In genomic region chr11:118180300-118180703, GRCh38 we compare ENCODE assay signal across 10 cellular contexts. TPM values are rescaled to one million over a fixed set of nuclear protein-coding genes. Genes with fewer than 3 reads are reported as not detected.
DNase-seq lines count a peak whose midpoint lies in the region; ATAC-seq and TF ChIP-seq lines count a peak whose summit lies in the region.
"Had no signal": no experiment of that assay in that cellular context is flagged by ENCODE, and none has a peak within 500 bp of the region (broad histone marks: within the 10 kb centered on the region; RNA-seq: fewer than 3 reads in every experiment).

No MANE protein-coding gene starts in this region.

- H3K9me3 ChIP-seq in body of pancreas, result no peaks in the 10 kb centered on the region
- H3K9me3 ChIP-seq in transverse colon, result no peaks in the 10 kb centered on the region
- H3K9me3 ChIP-seq in colonic mucosa, result no peaks in the 10 kb centered on the region
- H3K9me3 ChIP-seq: suprapubic skin had no signal

- no peak for TF ChIP-seq EP300 in transverse colon (IDR thresholded peaks at IDR 0.05; ENCODE audit: low read depth)

- peak; percentile 32 to 61 for ATAC-seq in activated T-cell treated with anti-CD3 and anti-CD28 coated beads, Interleukin-2, amount 50 U/mL, for 72 hours (replicated peaks in 1 of 2)
- peak; percentile 52 for ATAC-seq in body of pancreas

- peaks cover 18% of the 10 kb centered on the region for H3K4me1 Mint-ChIP-seq in activated T-cell treated with anti-CD3 and anti-CD28 coated beads, Interleukin-2, amount 50 U/mL, for 72 hours (ENCODE audit: low read depth)

- intact Hi-C loops in body of pancreas (cut with DNase I) (no loop called here), transverse colon (cut with DNase I; ENCODE audit: low total_unique reads) (no loop called here), colonic mucosa (cut with DNase I) (no loop called here)

- no peak overlapping the region for H3K4me3 ChIP-seq in body of pancreas
- peak overlapping the region in 1 of 4 donors; percentile 2 for H3K4me3 ChIP-seq in transverse colon
- no peak overlapping the region for H3K4me3 ChIP-seq in colonic mucosa
- H3K4me3 ChIP-seq: PC-9, suprapubic skin had no signal

- H3K27ac ChIP-seq in body of pancreas (no peak overlapping the region), transverse colon (no peak overlapping the region), colonic mucosa (no peak overlapping the region)
- H3K27ac ChIP-seq: PC-9, suprapubic skin had no signal

- in situ Hi-C loops in transverse colon (cut with MboI; ENCODE audit: low pct_ligation_motif_present in 1 of 4, low pct_unique_long_range_greater_than_20kb in 1 of 4, low sequenced_read_pairs in 3 of 4), result loop anchor here in 2 of 4 donors (25.0 kb wide), 3 partner anchors 107 to 307 kb away; partner anchors contain the start of gene UBE4A (in 2 of the 2)

- no peaks in the 10 kb centered on the region for H3K9me3 Mint-ChIP-seq in activated T-cell treated with anti-CD3 and anti-CD28 coated beads, Interleukin-2, amount 50 U/mL, for 72 hours

- no peaks in the 10 kb centered on the region for H3K36me3 Mint-ChIP-seq in activated T-cell treated with anti-CD3 and anti-CD28 coated beads, Interleukin-2, amount 50 U/mL, for 72 hours (ENCODE audit: insufficient read depth in 2 of 2)

- H3K36me3 ChIP-seq in body of pancreas (replicated peaks in 1 of 2; ENCODE audit: insufficient read depth in 1 of 2, low read depth in 2 of 2) (no peaks in the 10 kb centered on the region), transverse colon (no peaks in the 10 kb centered on the region), colonic mucosa (no peaks in the 10 kb centered on the region)
- H3K36me3 ChIP-seq: suprapubic skin had no signal

- no peaks in the 10 kb centered on the region for H3K27me3 ChIP-seq in body of pancreas
- peaks cover 21% of the 10 kb centered on the region for H3K27me3 ChIP-seq in transverse colon
- no peaks in the 10 kb centered on the region for H3K27me3 ChIP-seq in colonic mucosa
- H3K27me3 ChIP-seq: suprapubic skin had no signal

- H3K4me1 ChIP-seq in body of pancreas, result no peaks in the 10 kb centered on the region
- peaks cover 0 to 18% (median 0%) of the 10 kb centered on the region in 4 donors for H3K4me1 ChIP-seq in transverse colon
- no peaks in the 10 kb centered on the region for H3K4me1 ChIP-seq in colonic mucosa

- H3K27me3 Mint-ChIP-seq in activated T-cell treated with anti-CD3 and anti-CD28 coated beads, Interleukin-2, amount 50 U/mL, for 72 hours (ENCODE audit: low read depth), result peaks cover 24% of the 10 kb centered on the region

- no peak overlapping the region for H3K4me3 Mint-ChIP-seq in activated T-cell treated with anti-CD3 and anti-CD28 coated beads, Interleukin-2, amount 50 U/mL, for 72 hours

- TF ChIP-seq POLR2A in body of pancreas (IDR thresholded peaks at IDR 0.05) (no peak), transverse colon (IDR thresholded peaks at IDR 0.05) (no peak)

- TF ChIP-seq CTCF in body of pancreas (IDR thresholded peaks at IDR 0.05), result no peak
- no peak for TF ChIP-seq CTCF in transverse colon (IDR thresholded peaks at IDR 0.05)
- no peak for TF ChIP-seq CTCF in colonic mucosa (IDR thresholded peaks at IDR 0.05)

- peak in 1 of 2 donors; percentile 44 for DNase-seq in activated T-cell treated with anti-CD3 and anti-CD28 coated beads, Interleukin-2, amount 50 U/mL, for 72 hours
- no peak for DNase-seq in activated T-cell treated with anti-CD3 and anti-CD28 coated beads, Interleukin-2, amount 50 U/mL, for 48 hours
- DNase-seq in body of pancreas (peak in 3 of 4 donors; percentile 29 to 49 (median 33)), kidney tubule cell (ENCODE audit: low spot score) (peak; percentile 21), transverse colon (peak; percentile 26), NCI-H1105 (lab: John Stamatoyannopoulos, UW) (no peak), GOT3 (lab: John Stamatoyannopoulos, UW) (no peak), colonic mucosa (no peak)

- 28 to 46% methylated on average over 5 to 11 of the region's 11 CpGs for WGBS in body of pancreas, 2 donors
- WGBS in transverse colon (ENCODE audit: low coverage in 1 of 2), 2 donors, result 53 to 60% methylated on average over 1 to 11 of the region's 11 CpGs

- no peak overlapping the region for H3K9ac ChIP-seq in colonic mucosa (ENCODE audit: low read depth in 2 of 2, low read length in 2 of 2)

- H3K27ac Mint-ChIP-seq in activated T-cell treated with anti-CD3 and anti-CD28 coated beads, Interleukin-2, amount 50 U/mL, for 72 hours, result no peak overlapping the region

RNA-seq across cellular contexts. Expression of gene SCN2B, which starts 3.9 kb away (rescaled TPM):
- not detected for total RNA-seq in activated T-cell treated with anti-CD3 and anti-CD28 coated beads, Interleukin-2, amount 50 U/mL, for 72 hours
- total RNA-seq in body of pancreas (under 1 TPM in 1 of 2 donors, not detected in 1; under 0.01 TPM), transverse colon (under 1 TPM in 2 of 4 donors, not detected in 2; 0.14 to 0.37 TPM), colonic mucosa (under 1 TPM; 0.12 to 0.45 TPM)
- total RNA-seq: PC-9 had no signal

RNA-seq across cellular contexts. Expression of gene SCN4B, which starts 27.7 kb away (rescaled TPM):
- under 1 TPM; 0.46 to 0.53 TPM for total RNA-seq in activated T-cell treated with anti-CD3 and anti-CD28 coated beads, Interleukin-2, amount 50 U/mL, for 72 hours
- total RNA-seq in body of pancreas (1 to 10 TPM in 1 of 2 donors, under 1 TPM in 1; 0.33 to 1.6 TPM), transverse colon (1 to 10 TPM in 1 of 4 donors, under 1 TPM in 2, not detected in 1; 0.41 to 1.1 (median 0.75) TPM), colonic mucosa (1 to 10 TPM in 1 of 2 donors, under 1 TPM in 1; 0.59 to 1.5 TPM)
- total RNA-seq: PC-9 had no signal

RNA-seq across cellular contexts. Expression of gene JAML, which starts 44.5 kb away (rescaled TPM):
- total RNA-seq in activated T-cell treated with anti-CD3 and anti-CD28 coated beads, Interleukin-2, amount 50 U/mL, for 72 hours, result 100 to 1,000 TPM; 272 to 369 TPM
- 1 to 10 TPM in 1 of 2 donors, under 1 TPM in 1; 0.99 to 4.9 TPM for total RNA-seq in body of pancreas
- 10 to 100 TPM in 2 of 4 donors, 1 to 10 TPM in 2; 3.2 to 15.1 (median 8.0) TPM for total RNA-seq in transverse colon
- 10 to 100 TPM in 1 of 2 donors, 1 to 10 TPM in 1; 3.3 to 12.0 TPM for total RNA-seq in colonic mucosa
- total RNA-seq: PC-9 had no signal

Comparison
In these comparisons a context has a peak if more than half of its experiments do, and no peak if none do; other contexts are left out.
1. DNase-seq: peak in body of pancreas (3 of 4), kidney tubule cell (single experiment) and transverse colon (single experiment); none in activated T-cell treated with anti-CD3 and anti-CD28 coated beads, Interleukin-2, amount 50 U/mL, for 48 hours (0 of 2), NCI-H1105 (single experiment), GOT3 (single experiment) and colonic mucosa (single experiment).
2. RNA of gene JAML, which starts 44.5 kb away (total RNA-seq): 272 to 369 TPM in activated T-cell treated with anti-CD3 and anti-CD28 coated beads, Interleukin-2, amount 50 U/mL, for 72 hours; 3.3 to 12.0 TPM in colonic mucosa, 3.2 to 15.1 TPM in transverse colon and 0.99 to 4.9 TPM in body of pancreas; every median in the first group is over 10 times any median in the second.